8 cellular contexts compared by ENCODE assay signal in the genomic region with DNA sequence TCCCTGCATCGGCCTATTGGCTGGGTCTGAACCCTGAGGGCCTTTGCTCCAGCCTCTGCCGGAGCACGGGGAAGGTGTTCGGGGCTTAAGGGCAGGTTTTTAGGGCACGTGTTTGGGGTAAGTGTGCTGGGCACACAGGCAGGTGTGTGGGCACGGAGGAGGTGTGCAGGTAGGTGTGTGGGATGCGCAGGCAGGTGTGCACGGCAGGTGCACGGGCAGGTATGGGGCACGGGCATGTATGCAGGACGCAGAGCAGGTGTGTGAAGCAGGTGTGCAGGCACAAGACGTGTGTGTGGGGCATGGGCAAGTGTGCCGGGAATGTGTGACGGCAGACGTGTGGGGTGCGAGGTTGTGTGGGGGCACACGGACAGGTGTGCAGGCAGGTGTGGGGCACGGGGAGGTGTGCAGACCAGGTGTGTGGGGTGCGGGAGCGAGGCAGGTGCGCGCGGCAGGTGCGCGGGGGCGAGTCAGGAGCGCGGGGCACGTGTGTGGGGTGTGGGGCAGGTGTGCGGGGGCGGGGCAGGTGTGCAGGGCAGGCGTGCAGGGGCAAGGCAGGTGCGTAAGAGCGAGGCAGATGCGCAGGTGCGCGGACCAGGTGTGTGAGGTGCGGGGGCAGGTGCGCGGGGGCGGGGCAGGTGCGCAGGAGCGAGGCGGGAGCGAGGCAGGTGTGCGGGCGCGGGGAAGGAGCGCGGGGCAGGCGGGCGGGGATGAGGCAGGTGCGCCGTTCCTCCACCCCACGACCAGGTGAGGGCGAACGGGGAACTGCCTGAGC. TPM values are rescaled to one million over a fixed set of nuclear protein-coding genes. Genes with fewer than 3 reads are reported as not detected.
A peak's percentile ranks its signal among the peaks of the same experiment; 100 is the strongest.
DNase-seq lines count a peak whose midpoint lies in the region; ATAC-seq, FAIRE-seq and TF ChIP-seq lines count a peak whose summit lies in the region.

No MANE protein-coding gene starts in this region.

- no peak for DNase-seq in cardiac muscle cell (ENCODE audit: low read depth in 1 of 2, low spot score in 1 of 2)
- DNase-seq in left ventricle myocardium superior: no peak
- DNase-seq in keratinocyte (ENCODE audit: low read depth, low spot score): no peak
- DNase-seq in stomach: no peak
- no peak for DNase-seq in globus pallidus (ENCODE audit: low spot score)
- DNase-seq in effector CD4-positive, alpha-beta T cell: no peak
- no peak for DNase-seq in kidney glomerular epithelial cell (lab: John Stamatoyannopoulos, UW)

- 17 to 23% (median 19%) methylated on average over 43 to 57 of the region's 57 CpGs for WGBS in stomach, 5 donors

- no peaks in the 10 kb centered on the region for H3K79me2 ChIP-seq in keratinocyte (ENCODE audit: control insufficient read depth, insufficient read depth, low read length)

- H3K4me3 Mint-ChIP-seq in activated naive CD8-positive, alpha-beta T cell: peak overlapping the region; percentile 88

- peak overlapping the region; percentile 89 for H3K27ac Mint-ChIP-seq in activated naive CD8-positive, alpha-beta T cell

- peaks cover 8% of the 10 kb centered on the region for H3K36me3 Mint-ChIP-seq in activated naive CD8-positive, alpha-beta T cell

- no peak for TF ChIP-seq POLR2A in stomach (IDR thresholded peaks at IDR 0.05)

- TF ChIP-seq CTCF in cardiac muscle cell (IDR thresholded peaks at IDR 0.05; ENCODE audit: low read depth, low read length) (no peak), keratinocyte (optimal IDR thresholded peaks at IDR 0.05 in 1 of 3, IDR thresholded peaks at IDR 0.05 in 1 of 3, conservative IDR thresholded peaks at IDR 0.05 in 1 of 3; ENCODE audit: extremely low read depth in 1 of 3, insufficient read depth in 2 of 3, low read length in 3 of 3) (peak in 1 of 3 experiments; percentile 18), stomach (IDR thresholded peaks at IDR 0.05) (no peak)

- peaks cover 38% of the 10 kb centered on the region for H3K4me1 Mint-ChIP-seq in activated naive CD8-positive, alpha-beta T cell (ENCODE audit: low read depth)

- H4K20me1 ChIP-seq in keratinocyte (ENCODE audit: control insufficient read depth, extremely low read depth, insufficient read depth, low read length): no peaks in the 10 kb centered on the region

- H3K9ac ChIP-seq in keratinocyte (ENCODE audit: control insufficient read depth, extremely low read depth, insufficient read depth, low read length): peak overlapping the region; percentile 68

- H3K9me1 ChIP-seq in keratinocyte (ENCODE audit: control insufficient read depth, extremely low read depth, insufficient read depth, low read length): no peaks in the 10 kb centered on the region

- dilution Hi-C loops in keratinocyte (cut with MboI; ENCODE audit: extremely low pct_ligation_motif_present, low sequenced_read_pairs): no loop called here

- ATAC-seq in left ventricle myocardium superior: no peak

- FAIRE-seq in keratinocyte (lab: Jason Lieb, UNC): no peak

- intact Hi-C loops in left ventricle myocardium superior (cut with micrococcal nuclease) (no loop called here), stomach (cut with DNase I; ENCODE audit: low total_unique reads) (no loop called here)

- H3K27me3 Mint-ChIP-seq in activated naive CD8-positive, alpha-beta T cell: no peaks in the 10 kb centered on the region

- H3K27ac ChIP-seq in cardiac muscle cell: no peak overlapping the region
- H3K27ac ChIP-seq in keratinocyte (ENCODE audit: control insufficient read depth, insufficient read depth, low read length): peak overlapping the region; percentile 20
- peak overlapping the region; percentile 90 to 97 (median 91) for H3K27ac ChIP-seq in stomach

- peak overlapping the region; percentile 91 for H2AFZ ChIP-seq in keratinocyte (ENCODE audit: control insufficient read depth, low read length)

- peak overlapping the region; percentile 91 for H3K4me2 ChIP-seq in keratinocyte (ENCODE audit: control insufficient read depth, extremely low read depth, insufficient read depth, low read depth, low read length)

- H3K27me3 ChIP-seq in cardiac muscle cell (no peaks in the 10 kb centered on the region), keratinocyte (ENCODE audit: control insufficient read depth, extremely low read depth, insufficient read depth, low read length) (no peaks in the 10 kb centered on the region), stomach (no peaks in the 10 kb centered on the region)

- peak overlapping the region; percentile 57 for H3K4me3 ChIP-seq in cardiac muscle cell
- H3K4me3 ChIP-seq in keratinocyte (ENCODE audit: control insufficient read depth in 2 of 3, extremely low read depth in 1 of 3, insufficient read depth in 2 of 3, low read depth in 1 of 3, low read length in 3 of 3): peak overlapping the region; percentile 72 to 75 (median 74)
- H3K4me3 ChIP-seq in stomach: peak overlapping the region; percentile 70 to 83 (median 76)

- H3K4me1 ChIP-seq in cardiac muscle cell (ENCODE audit: low read depth): peaks cover 8% of the 10 kb centered on the region
- H3K4me1 ChIP-seq in keratinocyte (ENCODE audit: control insufficient read depth, extremely low read depth, insufficient read depth, low read length): peaks cover 5% of the 10 kb centered on the region
- H3K4me1 ChIP-seq in stomach: peaks cover 19 to 48% (median 34%) of the 10 kb centered on the region in 4 donors

- no peaks in the 10 kb centered on the region for H3K9me3 Mint-ChIP-seq in activated naive CD8-positive, alpha-beta T cell (ENCODE audit: low read depth)

- no peak for TF ChIP-seq EP300 in stomach (IDR thresholded peaks at IDR 0.05)

- no peaks in the 10 kb centered on the region for H3K36me3 ChIP-seq in cardiac muscle cell
- peaks cover 0 to 4% of the 10 kb centered on the region in 2 experiments for H3K36me3 ChIP-seq in keratinocyte (ENCODE audit: control insufficient read depth in 2 of 2, extremely low read depth in 1 of 2, insufficient read depth in 2 of 2, low read length in 2 of 2)
- peaks cover 0 to 7% (median 2%) of the 10 kb centered on the region in 4 donors for H3K36me3 ChIP-seq in stomach

- H3K9me3 ChIP-seq in cardiac muscle cell (ENCODE audit: low read depth) (no peaks in the 10 kb centered on the region), keratinocyte (ENCODE audit: control insufficient read depth, low read depth, low read length) (no peaks in the 10 kb centered on the region), stomach (no peaks in the 10 kb centered on the region)

RNA-seq across cellular contexts. Expression of a gene that starts 28.6 kb away (rescaled TPM):
- total RNA-seq in cardiac muscle cell (41.5 and 44.1 TPM in 2 replicates), left ventricle myocardium superior (68.4 TPM), stomach (100 to 1,000 TPM in 2 of 5 donors, 10 to 100 TPM in 3; 25.7 to 452 (median 55.4) TPM)
- polyA plus RNA-seq in cardiac muscle cell (30.0 and 40.5 TPM in 2 replicates), keratinocyte (3.1 to 7.2 TPM (median 3.4 TPM) in 3 replicates), stomach (10 to 100 TPM; 29.3 to 49.1 (median 35.9) TPM)
- 43.9 TPM for polyA plus RNA-seq in keratinocyte (2011; ENCODE audit: low read depth)
- polyA plus RNA-seq in keratinocyte (2011; cell fraction: cytosol; rRNA removed): 2.2 and 7.9 TPM in 2 replicates
- polyA plus RNA-seq in keratinocyte (2011; cell fraction: nucleus; rRNA removed): 8.6 and 10.8 TPM in 2 replicates
- 6.2 and 85.3 TPM in 2 replicates for polyA plus RNA-seq in keratinocyte (2012; ENCODE audit: low replicate concordance)
- 2.0 to 5.2 TPM (median 2.4 TPM) in 3 replicates for polyA minus RNA-seq in keratinocyte
- 24.2 TPM for polyA minus RNA-seq in keratinocyte (2011; cell fraction: cytosol; rRNA and poly(A)+ RNA removed)
- 7.8 and 8.5 TPM in 2 replicates for polyA minus RNA-seq in keratinocyte (2011; cell fraction: nucleus; rRNA and poly(A)+ RNA removed)
